Comparison of ENCODE assay signal across 1 cellular context in genomic region chr17:39547713-39548478, GRCh38.
TF ChIP-seq lines count a peak whose summit lies in the region.

No MANE protein-coding gene starts in this region.

TF ChIP-seq in IMR-90, 13 proteins besides CTCF, POLR2A, EP300 and RAD21 (continued from another document):
- peak; percentile 64 for TF ChIP-seq SMC3 (IDR thresholded peaks at IDR 0.05; ENCODE audit: low read depth, low read length)
